Comparison of ENCODE assay signal across 8 cellular contexts in the genomic region with DNA sequence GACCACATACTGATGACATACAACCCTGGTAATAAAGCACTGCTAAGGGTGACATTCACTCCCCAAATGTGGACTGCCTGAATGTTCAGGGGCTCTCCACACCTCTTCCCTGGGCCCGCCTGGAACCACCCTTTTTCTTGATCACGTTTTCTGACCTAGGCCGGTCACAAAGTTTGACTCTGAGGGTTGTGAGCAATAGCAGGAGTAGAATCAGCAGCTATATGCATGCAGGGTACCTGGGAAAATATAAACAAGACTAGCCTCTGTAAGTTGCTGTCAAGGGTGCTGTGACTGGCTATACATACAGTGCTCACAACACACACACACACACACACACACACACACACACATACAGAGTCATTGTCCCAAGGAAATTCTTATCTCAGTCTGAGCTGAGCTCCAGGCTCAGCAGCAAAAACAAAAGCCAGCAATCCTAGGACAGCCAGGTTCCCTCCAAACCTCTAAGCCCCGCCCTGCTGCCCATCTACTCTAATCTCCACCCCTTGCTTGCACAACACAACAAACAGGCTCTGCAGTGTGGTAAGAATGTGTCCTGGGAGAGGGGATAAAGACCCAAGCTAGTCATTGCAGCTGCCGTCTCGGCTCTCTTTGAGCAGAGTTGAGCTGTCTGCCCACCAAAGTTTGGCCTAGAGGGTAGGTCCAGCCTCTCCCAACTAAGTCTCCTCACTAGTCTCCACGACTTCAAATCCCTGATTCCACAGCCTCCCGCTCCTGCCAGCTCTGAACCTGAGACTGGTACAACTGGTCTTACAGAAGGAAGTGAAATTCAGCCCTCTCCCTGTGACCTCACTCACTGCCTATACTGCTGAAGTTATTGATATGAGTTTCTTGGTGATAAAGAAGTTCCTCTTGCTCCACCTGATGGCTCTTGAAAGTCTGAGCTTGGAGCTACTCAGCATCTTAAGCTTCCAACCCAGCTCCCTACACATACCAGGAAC. TPM values are rescaled to one million over a fixed set of nuclear protein-coding genes. Genes with fewer than 3 reads are reported as not detected.
DNase-seq lines count a peak whose midpoint lies in the region; ATAC-seq, FAIRE-seq and TF ChIP-seq lines count a peak whose summit lies in the region.

No MANE protein-coding gene starts in this region.

- peak overlapping the region; percentile 21 for H3K4me3 ChIP-seq in CD4-positive, CD25-positive, alpha-beta regulatory T cell (ENCODE audit: low read depth, low read length)
- H3K4me3 ChIP-seq in endodermal cell (ENCODE audit: low read length) = peak overlapping the region; percentile 94

- peak overlapping the region; percentile 87 to 97 (median 96) for H3K4me3 Mint-ChIP-seq in CD4-positive, CD25-positive, alpha-beta regulatory T cell
- peak overlapping the region; percentile 94 for H3K4me3 Mint-ChIP-seq in endodermal cell
- peak overlapping the region; percentile 92 for H3K4me3 Mint-ChIP-seq in natural killer cell treated with Interleukin-12 subunit alpha and Interleukin-12 subunit beta and Interleukin-15 and Interleukin-18, amount 100 ng/mL, for 72 hours

- TF ChIP-seq POLR2A in Raji (IDR thresholded peaks at IDR 0.05; ENCODE audit: insufficient read depth, low read depth, low read length) = peak; percentile 56; the same call in 1 of the 2 replicates

- DNase-seq in CD4-positive, CD25-positive, alpha-beta regulatory T cell = peak in 1 of 3 donors; percentile 63
- DNase-seq in endodermal cell (peak; percentile 95), HTR-8/SVneo (ENCODE audit: insufficient read length, low spot score) (no peak), KG1 (lab: John Stamatoyannopoulos, UW) (no peak)
- no peak for DNase-seq in natural killer cell treated with Interleukin-12 subunit alpha and Interleukin-12 subunit beta and Interleukin-15 and Interleukin-18, amount 100 ng/mL, for 72 hours (ENCODE audit: low spot score)

- WGBS in endodermal cell (ENCODE audit: insufficient coverage in 1 of 2, insufficient read length in 1 of 2), 2 experiments = 35 to 40% methylated on average over 4 to 8 of the region's 8 CpGs

- no peak overlapping the region for H3K9ac ChIP-seq in endodermal cell (ENCODE audit: extremely low read depth, low read length, poor library complexity, severe bottlenecking)

- TF ChIP-seq CTCF in endodermal cell (conservative IDR thresholded peaks at IDR 0.05) = no peak

- no peaks in the 10 kb centered on the region for H3K9me3 Mint-ChIP-seq in CD4-positive, CD25-positive, alpha-beta regulatory T cell
- no peaks in the 10 kb centered on the region for H3K9me3 Mint-ChIP-seq in endodermal cell
- H3K9me3 Mint-ChIP-seq in natural killer cell treated with Interleukin-12 subunit alpha and Interleukin-12 subunit beta and Interleukin-15 and Interleukin-18, amount 100 ng/mL, for 72 hours = no peaks in the 10 kb centered on the region

- H3K27me3 Mint-ChIP-seq in CD4-positive, CD25-positive, alpha-beta regulatory T cell = peaks cover 5% of the 10 kb centered on the region
- H3K27me3 Mint-ChIP-seq in endodermal cell (ENCODE audit: insufficient read depth) = no peaks in the 10 kb centered on the region
- H3K27me3 Mint-ChIP-seq in natural killer cell treated with Interleukin-12 subunit alpha and Interleukin-12 subunit beta and Interleukin-15 and Interleukin-18, amount 100 ng/mL, for 72 hours = peaks cover 0 to 3% of the 10 kb centered on the region in 2 donors

- no peak for FAIRE-seq in HTR-8/SVneo (lab: Jason Lieb, UNC)

- no peaks in the 10 kb centered on the region for H3K9me3 ChIP-seq in CD4-positive, CD25-positive, alpha-beta regulatory T cell (ENCODE audit: control insufficient read depth in 2 of 2, low read length in 2 of 2)
- H3K9me3 ChIP-seq in endodermal cell (ENCODE audit: control insufficient read depth, low read length) = no peaks in the 10 kb centered on the region

- H3K36me3 ChIP-seq in CD4-positive, CD25-positive, alpha-beta regulatory T cell (ENCODE audit: control insufficient read depth, insufficient read depth, low read length) = no peaks in the 10 kb centered on the region
- peaks cover 15% of the 10 kb centered on the region for H3K36me3 ChIP-seq in endodermal cell (ENCODE audit: control insufficient read depth, insufficient read depth, low read length)

- H3K27ac ChIP-seq in CD4-positive, CD25-positive, alpha-beta regulatory T cell (ENCODE audit: insufficient read depth, low read length, poor library complexity, severe bottlenecking) = no peak overlapping the region
- peak overlapping the region; percentile 40 for H3K27ac ChIP-seq in endodermal cell (ENCODE audit: low read depth, low read length)

- peaks cover 50% of the 10 kb centered on the region for H3K4me1 ChIP-seq in CD4-positive, CD25-positive, alpha-beta regulatory T cell (ENCODE audit: control insufficient read depth, insufficient read depth, low read length, poor library complexity, severe bottlenecking)
- peaks cover 12% of the 10 kb centered on the region for H3K4me1 ChIP-seq in endodermal cell (ENCODE audit: control insufficient read depth, insufficient read depth, low read length)

- no peaks in the 10 kb centered on the region for H3K36me3 Mint-ChIP-seq in CD4-positive, CD25-positive, alpha-beta regulatory T cell
- H3K36me3 Mint-ChIP-seq in endodermal cell (ENCODE audit: low read depth) = peaks cover 20% of the 10 kb centered on the region
- no peaks in the 10 kb centered on the region for H3K36me3 Mint-ChIP-seq in natural killer cell treated with Interleukin-12 subunit alpha and Interleukin-12 subunit beta and Interleukin-15 and Interleukin-18, amount 100 ng/mL, for 72 hours

- peaks cover 10 to 65% (median 42%) of the 10 kb centered on the region in 4 donors for H3K4me1 Mint-ChIP-seq in CD4-positive, CD25-positive, alpha-beta regulatory T cell
- H3K4me1 Mint-ChIP-seq in endodermal cell = peaks cover 48% of the 10 kb centered on the region
- peaks cover 40 to 45% of the 10 kb centered on the region in 2 donors for H3K4me1 Mint-ChIP-seq in natural killer cell treated with Interleukin-12 subunit alpha and Interleukin-12 subunit beta and Interleukin-15 and Interleukin-18, amount 100 ng/mL, for 72 hours (ENCODE audit: low read depth in 2 of 2)

- peak overlapping the region; percentile 75 to 89 (median 76) for H3K27ac Mint-ChIP-seq in CD4-positive, CD25-positive, alpha-beta regulatory T cell
- H3K27ac Mint-ChIP-seq in endodermal cell = peak overlapping the region; percentile 97
- peak overlapping the region; percentile 85 to 89 for H3K27ac Mint-ChIP-seq in natural killer cell treated with Interleukin-12 subunit alpha and Interleukin-12 subunit beta and Interleukin-15 and Interleukin-18, amount 100 ng/mL, for 72 hours

- no peak for ATAC-seq in CD4-positive, CD25-positive, alpha-beta regulatory T cell (ENCODE audit: low read depth in 2 of 2)
- ATAC-seq in GM18868 (IDR thresholded peaks at IDR 0.05; ENCODE audit: unreplicated experiment) (peak; percentile 32), HG03378 (IDR thresholded peaks at IDR 0.05; ENCODE audit: unreplicated experiment) (peak; percentile 45)
- peak in 1 of 2 donors; percentile 15 for ATAC-seq in natural killer cell treated with Interleukin-12 subunit alpha and Interleukin-12 subunit beta and Interleukin-15 and Interleukin-18, amount 100 ng/mL, for 72 hours

- no peaks in the 10 kb centered on the region for H3K27me3 ChIP-seq in CD4-positive, CD25-positive, alpha-beta regulatory T cell (ENCODE audit: control insufficient read depth, insufficient read depth, low read length)
- no peaks in the 10 kb centered on the region for H3K27me3 ChIP-seq in endodermal cell (ENCODE audit: control insufficient read depth, insufficient read depth, low read length, poor library complexity, severe bottlenecking)

RNA-seq across cellular contexts. Expression of a gene that starts 2.2 kb away (rescaled TPM):
- 8.2 TPM for total RNA-seq in CD4-positive, CD25-positive, alpha-beta regulatory T cell
- 1 to 10 TPM in 2 of 4 donors, under 1 TPM in 2; 0.86 to 1.5 (median 1.2) TPM for polyA plus RNA-seq in CD4-positive, CD25-positive, alpha-beta regulatory T cell
- 10 to 100 TPM; 48.3 to 53.5 TPM for total RNA-seq in endodermal cell
- 42.5 TPM for polyA plus RNA-seq in endodermal cell (2013, experiment 1 of 2)
- polyA plus RNA-seq in endodermal cell (2013, experiment 2 of 2) = 44.3 TPM
- 1 to 10 TPM; 1.8 to 4.6 TPM for total RNA-seq in natural killer cell treated with Interleukin-12 subunit alpha and Interleukin-12 subunit beta and Interleukin-15 and Interleukin-18, amount 100 ng/mL, for 72 hours

RNA-seq across cellular contexts. Expression of a gene that starts 54.4 kb away (rescaled TPM):
- total RNA-seq in CD4-positive, CD25-positive, alpha-beta regulatory T cell = 4.8 TPM
- 1 to 10 TPM in 1 of 4 donors, under 1 TPM in 2, not detected in 1; 0.37 to 2.2 (median 0.86) TPM for polyA plus RNA-seq in CD4-positive, CD25-positive, alpha-beta regulatory T cell
- total RNA-seq in endodermal cell = 100 to 1,000 TPM in 1 of 2 donors, 10 to 100 TPM in 1; 58.6 to 108 TPM
- polyA plus RNA-seq in endodermal cell (2013, experiment 1 of 2) = 88.8 TPM
- 86.7 TPM for polyA plus RNA-seq in endodermal cell (2013, experiment 2 of 2)
- total RNA-seq in natural killer cell treated with Interleukin-12 subunit alpha and Interleukin-12 subunit beta and Interleukin-15 and Interleukin-18, amount 100 ng/mL, for 72 hours = 10 to 100 TPM; 19.4 to 70.8 TPM

Comparison
In these comparisons a context has a peak if more than half of its experiments do, and no peak if none do; other contexts are left out.
1. ATAC-seq: peak in GM18868 (single experiment) and HG03378 (single experiment); none in CD4-positive, CD25-positive, alpha-beta regulatory T cell (0 of 2).
2. Peak in every context shown above with its lines, with median percentiles within 50 percentile points of each other: H3K27ac Mint-ChIP-seq and H3K4me3 Mint-ChIP-seq.